In the genomic region with DNA sequence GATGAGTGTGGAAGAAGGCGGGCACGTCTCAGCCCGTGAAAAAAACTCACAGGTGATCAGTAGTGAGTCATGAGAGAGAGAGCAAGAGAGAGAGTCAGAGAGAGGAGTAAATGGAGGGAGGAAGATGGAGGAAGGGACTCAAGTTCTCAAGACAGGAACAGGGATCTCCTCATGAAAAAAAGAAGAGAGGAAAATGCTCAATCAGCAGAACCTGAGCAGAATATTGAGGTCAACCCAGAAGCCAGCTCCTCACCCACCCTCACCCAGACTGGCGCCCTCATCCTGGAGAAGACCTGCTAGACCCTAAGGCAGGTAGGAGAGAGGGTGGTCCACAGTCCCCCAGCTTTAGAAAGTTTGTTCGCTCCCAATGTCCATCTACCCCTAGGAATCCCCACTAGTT, we compare ENCODE assay signal across 3 cellular contexts.
TF ChIP-seq lines count a peak whose summit lies in the region.

No MANE protein-coding gene starts in this region.

TF ChIP-seq in HepG2, 621 proteins besides CTCF, POLR2A, EP300 and RAD21 (continues in another document):
- TF ChIP-seq POLR2G (IDR thresholded peaks at IDR 0.05; ENCODE audit: low read depth, low read length) (no peak), MAFF (IDR thresholded peaks at IDR 0.05; ENCODE audit: low read depth, low read length) (peak; percentile 77), BRCA1 (CRISPR knock-in tag; IDR thresholded peaks at IDR 0.05) (no peak), ZMYM4 (CRISPR knock-in tag; IDR thresholded peaks at IDR 0.05) (no peak), SNAI1 (CRISPR knock-in tag; IDR thresholded peaks at IDR 0.05; ENCODE audit: borderline replicate concordance) (no peak), REL (CRISPR knock-in tag; conservative IDR thresholded peaks at IDR 0.05) (no peak), HOXA3 (CRISPR knock-in tag; IDR thresholded peaks at IDR 0.05) (no peak), ZNF235 (CRISPR knock-in tag; IDR thresholded peaks at IDR 0.05; ENCODE audit: borderline replicate concordance) (no peak), RFX1 (IDR thresholded peaks at IDR 0.05) (no peak), MAFK (conservative IDR thresholded peaks at IDR 0.05 in 1 of 2, IDR thresholded peaks at IDR 0.05 in 1 of 2; ENCODE audit: low read length in 2 of 2) (peak; percentile 77 to 84), ZNF329 (CRISPR knock-in tag; IDR thresholded peaks at IDR 0.05; ENCODE audit: low read depth) (no peak), ZMYM2 (CRISPR knock-in tag; IDR thresholded peaks at IDR 0.05) (no peak)
- TF ChIP-seq, protein P1, sequence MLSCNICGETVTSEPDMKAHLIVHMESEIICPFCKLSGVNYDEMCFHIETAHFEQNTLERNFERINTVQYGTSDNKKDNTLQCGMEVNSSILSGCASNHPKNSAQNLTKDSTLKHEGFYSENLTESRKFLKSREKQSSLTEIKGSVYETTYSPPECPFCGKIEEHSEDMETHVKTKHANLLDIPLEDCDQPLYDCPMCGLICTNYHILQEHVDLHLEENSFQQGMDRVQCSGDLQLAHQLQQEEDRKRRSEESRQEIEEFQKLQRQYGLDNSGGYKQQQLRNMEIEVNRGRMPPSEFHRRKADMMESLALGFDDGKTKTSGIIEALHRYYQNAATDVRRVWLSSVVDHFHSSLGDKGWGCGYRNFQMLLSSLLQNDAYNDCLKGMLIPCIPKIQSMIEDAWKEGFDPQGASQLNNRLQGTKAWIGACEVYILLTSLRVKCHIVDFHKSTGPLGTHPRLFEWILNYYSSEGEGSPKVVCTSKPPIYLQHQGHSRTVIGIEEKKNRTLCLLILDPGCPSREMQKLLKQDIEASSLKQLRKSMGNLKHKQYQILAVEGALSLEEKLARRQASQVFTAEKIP (CRISPR knock-in tag; IDR thresholded peaks at IDR 0.05; ENCODE audit: borderline replicate concordance) = no peak
- TF ChIP-seq, protein P2, sequence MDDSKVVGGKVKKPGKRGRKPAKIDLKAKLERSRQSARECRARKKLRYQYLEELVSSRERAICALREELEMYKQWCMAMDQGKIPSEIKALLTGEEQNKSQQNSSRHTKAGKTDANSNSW (CRISPR knock-in tag; IDR thresholded peaks at IDR 0.05; ENCODE audit: borderline replicate concordance) = no peak

TF ChIP-seq in A549, 52 proteins besides CTCF, POLR2A, EP300 and RAD21:
- TF ChIP-seq MAFK (IDR thresholded peaks at IDR 0.05; ENCODE audit: partially characterized antibody) = peak; percentile 66
- TF ChIP-seq, protein P3, sequence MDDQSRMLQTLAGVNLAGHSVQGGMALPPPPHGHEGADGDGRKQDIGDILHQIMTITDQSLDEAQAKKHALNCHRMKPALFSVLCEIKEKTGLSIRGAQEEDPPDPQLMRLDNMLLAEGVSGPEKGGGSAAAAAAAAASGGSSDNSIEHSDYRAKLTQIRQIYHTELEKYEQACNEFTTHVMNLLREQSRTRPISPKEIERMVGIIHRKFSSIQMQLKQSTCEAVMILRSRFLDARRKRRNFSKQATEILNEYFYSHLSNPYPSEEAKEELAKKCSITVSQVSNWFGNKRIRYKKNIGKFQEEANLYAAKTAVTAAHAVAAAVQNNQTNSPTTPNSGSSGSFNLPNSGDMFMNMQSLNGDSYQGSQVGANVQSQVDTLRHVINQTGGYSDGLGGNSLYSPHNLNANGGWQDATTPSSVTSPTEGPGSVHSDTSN (IDR thresholded peaks at IDR 0.05) = no peak

TF ChIP-seq in K562, 482 proteins besides CTCF, POLR2A, EP300 and RAD21:
- TF ChIP-seq MAFG (tag; conservative IDR thresholded peaks at IDR 0.05) (peak; percentile 72), ZNF445 (CRISPR knock-in tag; IDR thresholded peaks at IDR 0.05; ENCODE audit: low read depth) (no peak), STAT5A (IDR thresholded peaks at IDR 0.05; ENCODE audit: borderline replicate concordance, low read length) (no peak), MAFF (IDR thresholded peaks at IDR 0.05; ENCODE audit: low read length) (peak; percentile 54; the same call in 1 of the 2 replicates), C11orf30 (IDR thresholded peaks at IDR 0.05; ENCODE audit: low read depth) (peak; percentile 75), MAFK (IDR thresholded peaks at IDR 0.05; ENCODE audit: low read length) (peak; percentile 51; the same call in 1 of the 2 replicates), ZNF316 (IDR thresholded peaks at IDR 0.05) (peak; percentile 87)
- TF ChIP-seq, protein P4, sequence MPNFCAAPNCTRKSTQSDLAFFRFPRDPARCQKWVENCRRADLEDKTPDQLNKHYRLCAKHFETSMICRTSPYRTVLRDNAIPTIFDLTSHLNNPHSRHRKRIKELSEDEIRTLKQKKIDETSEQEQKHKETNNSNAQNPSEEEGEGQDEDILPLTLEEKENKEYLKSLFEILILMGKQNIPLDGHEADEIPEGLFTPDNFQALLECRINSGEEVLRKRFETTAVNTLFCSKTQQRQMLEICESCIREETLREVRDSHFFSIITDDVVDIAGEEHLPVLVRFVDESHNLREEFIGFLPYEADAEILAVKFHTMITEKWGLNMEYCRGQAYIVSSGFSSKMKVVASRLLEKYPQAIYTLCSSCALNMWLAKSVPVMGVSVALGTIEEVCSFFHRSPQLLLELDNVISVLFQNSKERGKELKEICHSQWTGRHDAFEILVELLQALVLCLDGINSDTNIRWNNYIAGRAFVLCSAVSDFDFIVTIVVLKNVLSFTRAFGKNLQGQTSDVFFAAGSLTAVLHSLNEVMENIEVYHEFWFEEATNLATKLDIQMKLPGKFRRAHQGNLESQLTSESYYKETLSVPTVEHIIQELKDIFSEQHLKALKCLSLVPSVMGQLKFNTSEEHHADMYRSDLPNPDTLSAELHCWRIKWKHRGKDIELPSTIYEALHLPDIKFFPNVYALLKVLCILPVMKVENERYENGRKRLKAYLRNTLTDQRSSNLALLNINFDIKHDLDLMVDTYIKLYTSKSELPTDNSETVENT (CRISPR knock-in tag; IDR thresholded peaks at IDR 0.05) = no peak
